ENCODE assay signal across 1 cellular context in the genomic region with DNA sequence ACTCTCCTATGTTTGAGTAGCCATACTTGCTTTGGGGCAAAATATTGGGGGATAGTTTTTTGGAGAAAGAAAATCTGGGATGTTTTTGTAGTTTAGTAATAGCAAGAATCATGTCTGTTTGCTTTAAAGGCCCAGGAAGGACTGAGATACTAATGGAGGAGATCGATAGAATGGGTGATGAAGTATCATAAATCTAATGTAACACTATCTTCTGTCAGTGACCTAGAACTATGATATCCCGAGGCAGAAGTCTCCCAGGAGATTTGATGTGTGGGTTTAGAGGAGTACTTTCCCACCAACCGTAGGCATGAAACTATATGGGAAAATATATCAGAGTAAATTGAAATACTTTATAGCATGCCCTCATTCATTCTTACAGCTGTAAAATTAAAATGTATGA.
TF ChIP-seq lines count a peak whose summit lies in the region.

No MANE protein-coding gene starts in this region.

TF ChIP-seq in SK-N-SH, 30 proteins besides CTCF, POLR2A, EP300 and RAD21 (continued from another document):
- TF ChIP-seq, protein P1, sequence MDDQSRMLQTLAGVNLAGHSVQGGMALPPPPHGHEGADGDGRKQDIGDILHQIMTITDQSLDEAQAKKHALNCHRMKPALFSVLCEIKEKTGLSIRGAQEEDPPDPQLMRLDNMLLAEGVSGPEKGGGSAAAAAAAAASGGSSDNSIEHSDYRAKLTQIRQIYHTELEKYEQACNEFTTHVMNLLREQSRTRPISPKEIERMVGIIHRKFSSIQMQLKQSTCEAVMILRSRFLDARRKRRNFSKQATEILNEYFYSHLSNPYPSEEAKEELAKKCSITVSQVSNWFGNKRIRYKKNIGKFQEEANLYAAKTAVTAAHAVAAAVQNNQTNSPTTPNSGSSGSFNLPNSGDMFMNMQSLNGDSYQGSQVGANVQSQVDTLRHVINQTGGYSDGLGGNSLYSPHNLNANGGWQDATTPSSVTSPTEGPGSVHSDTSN (IDR thresholded peaks at IDR 0.05) = no peak
- TF ChIP-seq, protein P2, sequence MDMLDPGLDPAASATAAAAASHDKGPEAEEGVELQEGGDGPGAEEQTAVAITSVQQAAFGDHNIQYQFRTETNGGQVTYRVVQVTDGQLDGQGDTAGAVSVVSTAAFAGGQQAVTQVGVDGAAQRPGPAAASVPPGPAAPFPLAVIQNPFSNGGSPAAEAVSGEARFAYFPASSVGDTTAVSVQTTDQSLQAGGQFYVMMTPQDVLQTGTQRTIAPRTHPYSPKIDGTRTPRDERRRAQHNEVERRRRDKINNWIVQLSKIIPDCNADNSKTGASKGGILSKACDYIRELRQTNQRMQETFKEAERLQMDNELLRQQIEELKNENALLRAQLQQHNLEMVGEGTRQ (IDR thresholded peaks at IDR 0.05; ENCODE audit: borderline replicate concordance, low read depth, low read length) = no peak
- TF ChIP-seq GABPA (IDR thresholded peaks at IDR 0.05; ENCODE audit: low read depth) (no peak), CHD2 (IDR thresholded peaks at IDR 0.05; ENCODE audit: low read length, partially characterized antibody) (no peak), NFIC (IDR thresholded peaks at IDR 0.05; ENCODE audit: borderline replicate concordance) (no peak)
- TF ChIP-seq, protein P3, sequence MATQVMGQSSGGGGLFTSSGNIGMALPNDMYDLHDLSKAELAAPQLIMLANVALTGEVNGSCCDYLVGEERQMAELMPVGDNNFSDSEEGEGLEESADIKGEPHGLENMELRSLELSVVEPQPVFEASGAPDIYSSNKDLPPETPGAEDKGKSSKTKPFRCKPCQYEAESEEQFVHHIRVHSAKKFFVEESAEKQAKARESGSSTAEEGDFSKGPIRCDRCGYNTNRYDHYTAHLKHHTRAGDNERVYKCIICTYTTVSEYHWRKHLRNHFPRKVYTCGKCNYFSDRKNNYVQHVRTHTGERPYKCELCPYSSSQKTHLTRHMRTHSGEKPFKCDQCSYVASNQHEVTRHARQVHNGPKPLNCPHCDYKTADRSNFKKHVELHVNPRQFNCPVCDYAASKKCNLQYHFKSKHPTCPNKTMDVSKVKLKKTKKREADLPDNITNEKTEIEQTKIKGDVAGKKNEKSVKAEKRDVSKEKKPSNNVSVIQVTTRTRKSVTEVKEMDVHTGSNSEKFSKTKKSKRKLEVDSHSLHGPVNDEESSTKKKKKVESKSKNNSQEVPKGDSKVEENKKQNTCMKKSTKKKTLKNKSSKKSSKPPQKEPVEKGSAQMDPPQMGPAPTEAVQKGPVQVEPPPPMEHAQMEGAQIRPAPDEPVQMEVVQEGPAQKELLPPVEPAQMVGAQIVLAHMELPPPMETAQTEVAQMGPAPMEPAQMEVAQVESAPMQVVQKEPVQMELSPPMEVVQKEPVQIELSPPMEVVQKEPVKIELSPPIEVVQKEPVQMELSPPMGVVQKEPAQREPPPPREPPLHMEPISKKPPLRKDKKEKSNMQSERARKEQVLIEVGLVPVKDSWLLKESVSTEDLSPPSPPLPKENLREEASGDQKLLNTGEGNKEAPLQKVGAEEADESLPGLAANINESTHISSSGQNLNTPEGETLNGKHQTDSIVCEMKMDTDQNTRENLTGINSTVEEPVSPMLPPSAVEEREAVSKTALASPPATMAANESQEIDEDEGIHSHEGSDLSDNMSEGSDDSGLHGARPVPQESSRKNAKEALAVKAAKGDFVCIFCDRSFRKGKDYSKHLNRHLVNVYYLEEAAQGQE (IDR thresholded peaks at IDR 0.05; ENCODE audit: low read depth, low read length) = no peak
